Comparison of ENCODE assay signal across 9 cellular contexts in the genomic region with DNA sequence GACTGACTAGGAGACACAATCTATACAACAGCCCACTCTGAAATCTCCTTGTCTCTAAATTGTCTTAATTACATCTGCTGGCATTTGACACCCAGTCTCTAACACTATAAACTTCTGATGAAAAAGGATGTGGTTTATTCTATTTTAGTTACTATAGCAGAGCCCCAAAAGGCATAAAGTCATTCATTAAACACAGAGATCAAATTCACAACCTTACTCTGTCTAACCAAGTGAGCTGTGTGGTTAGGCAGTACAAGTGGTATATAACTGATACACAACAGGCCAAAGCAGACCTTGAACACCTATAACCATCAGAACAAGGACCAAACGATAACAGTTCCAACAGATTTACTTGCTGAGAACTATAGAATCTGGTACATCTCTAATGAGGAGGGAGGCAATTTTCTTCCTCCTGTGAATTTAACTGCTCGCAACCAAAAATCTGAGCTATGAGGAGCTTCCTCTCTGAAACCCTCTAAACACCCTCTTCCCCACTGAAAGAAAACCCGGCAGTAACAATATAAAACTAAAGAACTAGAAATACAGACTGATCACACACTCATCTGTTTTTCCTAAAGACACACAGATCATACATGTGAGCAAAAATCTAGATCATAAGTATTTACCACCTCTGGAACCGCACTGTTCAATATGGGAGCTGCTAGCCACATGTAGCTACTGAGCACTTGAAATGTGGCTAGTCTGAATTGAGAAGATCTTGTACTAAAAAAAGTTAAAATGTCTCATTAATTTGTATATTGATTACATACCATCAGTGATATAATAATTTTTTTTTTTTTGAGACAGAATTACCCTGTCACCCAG. TPM values are rescaled to one million over a fixed set of nuclear protein-coding genes. Genes with fewer than 3 reads are reported as not detected.
DNase-seq lines count a peak whose midpoint lies in the region; ATAC-seq lines count a peak whose summit lies in the region.
"Had no signal": no experiment of that assay in that cellular context is flagged by ENCODE, and none has a peak within 500 bp of the region (broad histone marks: within the 10 kb centered on the region; RNA-seq: fewer than 3 reads in every experiment).

No MANE protein-coding gene starts in this region.

- H3K9me3 ChIP-seq in thymus (ENCODE audit: control insufficient read depth): no peaks in the 10 kb centered on the region

- H3K27ac ChIP-seq in thymus (ENCODE audit: low read depth): peak overlapping the region; percentile 53

- H3K9me3 Mint-ChIP-seq in activated naive CD4-positive, alpha-beta T cell treated with anti-CD3 and anti-CD28 coated beads, Interleukin-2, amount 10 ng/mL, durations not matched to agents 7 days and 5 days: no peaks in the 10 kb centered on the region
- H3K9me3 Mint-ChIP-seq in T-helper 1 cell treated with Interleukin-12 subunit alpha and Interleukin-12 subunit beta and Interleukin-4 antibody, amounts not matched to agents 30 μg/mL and 1 μg/mL, for 36 hours: no peaks in the 10 kb centered on the region

- 48% methylated on average over 4 of the region's 4 CpGs for WGBS in thymus

- H3K4me3 Mint-ChIP-seq in activated naive CD4-positive, alpha-beta T cell treated with anti-CD3 and anti-CD28 coated beads, Interleukin-2, amount 10 ng/mL, durations not matched to agents 7 days and 5 days: peak overlapping the region; percentile 0
- H3K4me3 Mint-ChIP-seq in T-helper 1 cell treated with Interleukin-12 subunit alpha and Interleukin-12 subunit beta and Interleukin-4 antibody, amounts not matched to agents 30 μg/mL and 1 μg/mL, for 36 hours: no peak overlapping the region

- peaks cover 11% of the 10 kb centered on the region for H3K36me3 Mint-ChIP-seq in activated naive CD4-positive, alpha-beta T cell treated with anti-CD3 and anti-CD28 coated beads, Interleukin-2, amount 10 ng/mL, durations not matched to agents 7 days and 5 days
- no peaks in the 10 kb centered on the region for H3K36me3 Mint-ChIP-seq in T-helper 1 cell treated with Interleukin-12 subunit alpha and Interleukin-12 subunit beta and Interleukin-4 antibody, amounts not matched to agents 30 μg/mL and 1 μg/mL, for 36 hours (ENCODE audit: low read depth)

- H3K27me3 ChIP-seq in thymus (ENCODE audit: control insufficient read depth, insufficient read depth): no peaks in the 10 kb centered on the region

- peak overlapping the region; percentile 19 for H3K4me3 ChIP-seq in thymus (ENCODE audit: low read length)

- peaks cover 8% of the 10 kb centered on the region for H3K4me1 ChIP-seq in thymus (ENCODE audit: control insufficient read depth, insufficient read depth, low read length)

- peak overlapping the region; percentile 81 for H3K27ac Mint-ChIP-seq in activated naive CD4-positive, alpha-beta T cell treated with anti-CD3 and anti-CD28 coated beads, Interleukin-2, amount 10 ng/mL, durations not matched to agents 7 days and 5 days
- peak overlapping the region; percentile 46 for H3K27ac Mint-ChIP-seq in T-helper 1 cell treated with Interleukin-12 subunit alpha and Interleukin-12 subunit beta and Interleukin-4 antibody, amounts not matched to agents 30 μg/mL and 1 μg/mL, for 36 hours

- ATAC-seq in HG02943 (IDR thresholded peaks at IDR 0.05; ENCODE audit: low read depth, unreplicated experiment) (peak; percentile 73), HG03045 (IDR thresholded peaks at IDR 0.05; ENCODE audit: unreplicated experiment) (no peak)

- no peaks in the 10 kb centered on the region for H3K27me3 Mint-ChIP-seq in activated naive CD4-positive, alpha-beta T cell treated with anti-CD3 and anti-CD28 coated beads, Interleukin-2, amount 10 ng/mL, durations not matched to agents 7 days and 5 days
- H3K27me3 Mint-ChIP-seq in T-helper 1 cell treated with Interleukin-12 subunit alpha and Interleukin-12 subunit beta and Interleukin-4 antibody, amounts not matched to agents 30 μg/mL and 1 μg/mL, for 36 hours (ENCODE audit: low read depth): no peaks in the 10 kb centered on the region

- DNase-seq in activated naive CD4-positive, alpha-beta T cell treated with anti-CD3 and anti-CD28 coated beads, Interleukin-2, amount 10 ng/mL, durations not matched to agents 7 days and 5 days: no peak
- DNase-seq in activated naive CD4-positive, alpha-beta T cell treated with anti-CD3 and anti-CD28 coated beads, Interleukin-2, amount 50 U/mL, for 16 hours: no peak
- DNase-seq in stimulated activated CD4-positive, alpha-beta T cell treated with anti-CD3 and anti-CD28 coated beads, Interleukin-1b, Interleukin-23, amount 100 ng/mL, for 48 hours: no peak
- DNase-seq in hepatic stellate cell (ENCODE audit: low spot score): no peak
- DNase-seq: IMR-90 had no signal

- peaks cover 36% of the 10 kb centered on the region for H3K4me1 Mint-ChIP-seq in activated naive CD4-positive, alpha-beta T cell treated with anti-CD3 and anti-CD28 coated beads, Interleukin-2, amount 10 ng/mL, durations not matched to agents 7 days and 5 days
- peaks cover 16% of the 10 kb centered on the region for H3K4me1 Mint-ChIP-seq in T-helper 1 cell treated with Interleukin-12 subunit alpha and Interleukin-12 subunit beta and Interleukin-4 antibody, amounts not matched to agents 30 μg/mL and 1 μg/mL, for 36 hours (ENCODE audit: low read depth)

- H3K36me3 ChIP-seq in thymus (ENCODE audit: control insufficient read depth, insufficient read depth): no peaks in the 10 kb centered on the region

- CTCF ChIA-PET in activated naive CD4-positive, alpha-beta T cell treated with anti-CD3 and anti-CD28 coated beads, Interleukin-2, amount 10 ng/mL, durations not matched to agents 7 days and 5 days (lab: Charles Lee): interaction anchor here (1.7 kb wide), 1 partner anchor 29 kb away, joined by 6 read pairs; no protein-coding TSS in a partner anchor

RNA-seq across cellular contexts. Expression of a gene that starts 17.8 kb away (rescaled TPM):
- 22.4 TPM for polyA plus RNA-seq in thymus
